Comparison of ENCODE assay signal across 25 cellular contexts in genomic region chr12:12488296-12488695, GRCh38.
DNase-seq lines count a peak whose midpoint lies in the region; ATAC-seq and TF ChIP-seq lines count a peak whose summit lies in the region.
"Had no signal": no experiment of that assay in that cellular context is flagged by ENCODE, and none has a peak within 500 bp of the region (broad histone marks: within the 10 kb centered on the region; RNA-seq: fewer than 3 reads in every experiment).

No MANE protein-coding gene starts in this region.

- ATAC-seq in activated T-cell treated with anti-CD3 and anti-CD28 coated beads, Interleukin-2, amount 50 U/mL, for 72 hours (replicated peaks in 1 of 2): no peak
- ATAC-seq in WTC11: no peak
- ATAC-seq in effector memory CD8-positive, alpha-beta T cell (replicated peaks): no peak
- ATAC-seq in stimulated activated memory B cell treated with anti-CD40 and anti-IgM and Interleukin-4, amounts not matched to agents 10 μg/mL and 1 μg/mL and 100 μg/mL, for 72 hours: no peak
- ATAC-seq: lower lobe of right lung had no signal

- H3K4me1 Mint-ChIP-seq in activated T-cell treated with anti-CD3 and anti-CD28 coated beads, Interleukin-2, amount 50 U/mL, for 72 hours (ENCODE audit: low read depth): peaks cover 38% of the 10 kb centered on the region
- peaks cover 2% of the 10 kb centered on the region; the same call in 1 of the 2 replicates for H3K4me1 Mint-ChIP-seq in WTC11
- H3K4me1 Mint-ChIP-seq in effector memory CD8-positive, alpha-beta T cell (ENCODE audit: low read depth in 2 of 2): peaks cover 11 to 17% of the 10 kb centered on the region in 2 donors
- peaks cover 26% of the 10 kb centered on the region for H3K4me1 Mint-ChIP-seq in stimulated activated memory B cell treated with anti-CD40 and anti-IgM and Interleukin-4, amounts not matched to agents 10 μg/mL and 1 μg/mL and 100 μg/mL, for 72 hours

- POLR2A ChIA-PET in WTC11 (lab: Charles Lee): interaction anchor here (0.5 kb wide), 1 partner anchor 10 kb away, joined by 4 read pairs; no protein-coding TSS in a partner anchor

- peak overlapping the region in 1 of 2 donors; percentile 37 for H3K4me3 Mint-ChIP-seq in activated T-cell treated with anti-CD3 and anti-CD28 coated beads, Interleukin-2, amount 50 U/mL, for 72 hours
- H3K4me3 Mint-ChIP-seq in WTC11: no peak overlapping the region
- H3K4me3 Mint-ChIP-seq in effector memory CD8-positive, alpha-beta T cell: no peak overlapping the region
- H3K4me3 Mint-ChIP-seq in stimulated activated memory B cell treated with anti-CD40 and anti-IgM and Interleukin-4, amounts not matched to agents 10 μg/mL and 1 μg/mL and 100 μg/mL, for 72 hours: no peak overlapping the region

- H3K9me3 Mint-ChIP-seq in activated T-cell treated with anti-CD3 and anti-CD28 coated beads, Interleukin-2, amount 50 U/mL, for 72 hours: peaks cover 4 to 5% of the 10 kb centered on the region in 2 donors
- no peaks in the 10 kb centered on the region for H3K9me3 Mint-ChIP-seq in WTC11
- H3K9me3 Mint-ChIP-seq in effector memory CD8-positive, alpha-beta T cell: no peaks in the 10 kb centered on the region
- H3K9me3 Mint-ChIP-seq in stimulated activated memory B cell treated with anti-CD40 and anti-IgM and Interleukin-4, amounts not matched to agents 10 μg/mL and 1 μg/mL and 100 μg/mL, for 72 hours: peaks cover 3% of the 10 kb centered on the region

- peaks cover 21 to 30% of the 10 kb centered on the region in 2 donors for H3K36me3 Mint-ChIP-seq in activated T-cell treated with anti-CD3 and anti-CD28 coated beads, Interleukin-2, amount 50 U/mL, for 72 hours (ENCODE audit: insufficient read depth in 2 of 2)
- H3K36me3 Mint-ChIP-seq in WTC11: peaks cover 18% of the 10 kb centered on the region
- H3K36me3 Mint-ChIP-seq in effector memory CD8-positive, alpha-beta T cell (ENCODE audit: insufficient read depth): peaks cover 24% of the 10 kb centered on the region
- peaks cover 10% of the 10 kb centered on the region for H3K36me3 Mint-ChIP-seq in stimulated activated memory B cell treated with anti-CD40 and anti-IgM and Interleukin-4, amounts not matched to agents 10 μg/mL and 1 μg/mL and 100 μg/mL, for 72 hours

- TF ChIP-seq CTCF in WTC11 (IDR thresholded peaks at IDR 0.05): no peak
- no peak for TF ChIP-seq CTCF in coronary artery (IDR thresholded peaks at IDR 0.05)

- no peak overlapping the region for H3K27ac ChIP-seq in coronary artery
- H3K27ac ChIP-seq: breast epithelium, C4-2B, epithelial cell of prostate, lower lobe of right lung, uterus had no signal

- CTCF ChIA-PET in WTC11 (lab: Charles Lee): interaction anchor here (1.3 kb wide), 1 partner anchor 113 kb away, joined by 4 read pairs; no protein-coding TSS in a partner anchor

- DNase-seq in activated T-cell treated with anti-CD3 and anti-CD28 coated beads, Interleukin-2, amount 50 U/mL, for 72 hours: no peak
- DNase-seq in activated T-cell treated with anti-CD3 and anti-CD28 coated beads, Interleukin-2, amount 50 U/mL, for 1 hour: no peak
- DNase-seq in WTC11 (ENCODE audit: low spot score) (no peak), KBM-7 (no peak), NCI-H2029 treated with DMSO at 0.1 percent for 48 hours (lab: John Stamatoyannopoulos, UW) (no peak), coronary artery (ENCODE audit: low spot score) (no peak)
- no peak for DNase-seq in effector memory CD8-positive, alpha-beta T cell
- DNase-seq: activated CD4-positive, alpha-beta T cell treated with anti-CD3 and anti-CD28 coated beads, Interleukin-2, amount 50 U/mL, for 4 hours; DMS53; foreskin fibroblast; GF-D8; hypothalamus; IMR-90; lower lobe of right lung; NCI-H1436; NCI-H2171 treated with DMSO at 0.1 percent for 48 hours; NCI-H526 treated with DMSO at 0.1 percent for 48 hours; retina; spleen; substantia nigra; uterus had no signal

- in situ Hi-C loops in KBM-7 (cut with MboI; ENCODE audit: low pct_unique_long_range_greater_than_20kb, low sequenced_read_pairs): no loop called here

- peak overlapping the region; percentile 88 for H3K27ac Mint-ChIP-seq in activated T-cell treated with anti-CD3 and anti-CD28 coated beads, Interleukin-2, amount 50 U/mL, for 72 hours
- H3K27ac Mint-ChIP-seq in WTC11: peak overlapping the region; percentile 18
- H3K27ac Mint-ChIP-seq in effector memory CD8-positive, alpha-beta T cell: peak overlapping the region; percentile 9 to 11
- peak overlapping the region; percentile 42 for H3K27ac Mint-ChIP-seq in stimulated activated memory B cell treated with anti-CD40 and anti-IgM and Interleukin-4, amounts not matched to agents 10 μg/mL and 1 μg/mL and 100 μg/mL, for 72 hours

- no peak overlapping the region for H3K4me3 ChIP-seq in coronary artery
- H3K4me3 ChIP-seq: breast epithelium, lower lobe of right lung, spleen, uterus had no signal

- no peaks in the 10 kb centered on the region for H3K27me3 Mint-ChIP-seq in activated T-cell treated with anti-CD3 and anti-CD28 coated beads, Interleukin-2, amount 50 U/mL, for 72 hours (ENCODE audit: low read depth)
- no peaks in the 10 kb centered on the region for H3K27me3 Mint-ChIP-seq in WTC11 (ENCODE audit: low read depth)
- H3K27me3 Mint-ChIP-seq in effector memory CD8-positive, alpha-beta T cell: no peaks in the 10 kb centered on the region
- H3K27me3 Mint-ChIP-seq in stimulated activated memory B cell treated with anti-CD40 and anti-IgM and Interleukin-4, amounts not matched to agents 10 μg/mL and 1 μg/mL and 100 μg/mL, for 72 hours: no peaks in the 10 kb centered on the region

TF ChIP-seq in WTC11, 78 proteins besides CTCF, POLR2A, EP300 and RAD21 (continues in another document):
- TF ChIP-seq GTF2I (CRISPR knock-in tag; conservative IDR thresholded peaks at IDR 0.05) (no peak), ZNF263 (CRISPR knock-in tag; IDR thresholded peaks at IDR 0.05; ENCODE audit: low read depth) (no peak), ZNF219 (CRISPR knock-in tag; IDR thresholded peaks at IDR 0.05; ENCODE audit: borderline replicate concordance) (no peak), ZNF423 (CRISPR knock-in tag; IDR thresholded peaks at IDR 0.05) (no peak), NR2C2 (CRISPR knock-in tag; IDR thresholded peaks at IDR 0.05) (no peak), ZNF671 (CRISPR knock-in tag; IDR thresholded peaks at IDR 0.05) (no peak), NFE2L1 (CRISPR knock-in tag; IDR thresholded peaks at IDR 0.05) (no peak), SMAD4 (CRISPR knock-in tag; IDR thresholded peaks at IDR 0.05) (no peak), ZNF121 (CRISPR knock-in tag; IDR thresholded peaks at IDR 0.05) (no peak), ETV6 (CRISPR knock-in tag; IDR thresholded peaks at IDR 0.05) (no peak), ESRRA (CRISPR knock-in tag; IDR thresholded peaks at IDR 0.05; ENCODE audit: borderline replicate concordance) (no peak)
- TF ChIP-seq, protein P1, sequence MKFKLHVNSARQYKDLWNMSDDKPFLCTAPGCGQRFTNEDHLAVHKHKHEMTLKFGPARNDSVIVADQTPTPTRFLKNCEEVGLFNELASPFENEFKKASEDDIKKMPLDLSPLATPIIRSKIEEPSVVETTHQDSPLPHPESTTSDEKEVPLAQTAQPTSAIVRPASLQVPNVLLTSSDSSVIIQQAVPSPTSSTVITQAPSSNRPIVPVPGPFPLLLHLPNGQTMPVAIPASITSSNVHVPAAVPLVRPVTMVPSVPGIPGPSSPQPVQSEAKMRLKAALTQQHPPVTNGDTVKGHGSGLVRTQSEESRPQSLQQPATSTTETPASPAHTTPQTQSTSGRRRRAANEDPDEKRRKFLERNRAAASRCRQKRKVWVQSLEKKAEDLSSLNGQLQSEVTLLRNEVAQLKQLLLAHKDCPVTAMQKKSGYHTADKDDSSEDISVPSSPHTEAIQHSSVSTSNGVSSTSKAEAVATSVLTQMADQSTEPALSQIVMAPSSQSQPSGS (CRISPR knock-in tag; IDR thresholded peaks at IDR 0.05; ENCODE audit: borderline replicate concordance, low read depth): no peak
- TF ChIP-seq, protein P2, sequence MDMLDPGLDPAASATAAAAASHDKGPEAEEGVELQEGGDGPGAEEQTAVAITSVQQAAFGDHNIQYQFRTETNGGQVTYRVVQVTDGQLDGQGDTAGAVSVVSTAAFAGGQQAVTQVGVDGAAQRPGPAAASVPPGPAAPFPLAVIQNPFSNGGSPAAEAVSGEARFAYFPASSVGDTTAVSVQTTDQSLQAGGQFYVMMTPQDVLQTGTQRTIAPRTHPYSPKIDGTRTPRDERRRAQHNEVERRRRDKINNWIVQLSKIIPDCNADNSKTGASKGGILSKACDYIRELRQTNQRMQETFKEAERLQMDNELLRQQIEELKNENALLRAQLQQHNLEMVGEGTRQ (CRISPR knock-in tag; IDR thresholded peaks at IDR 0.05): no peak
- TF ChIP-seq, protein P3, sequence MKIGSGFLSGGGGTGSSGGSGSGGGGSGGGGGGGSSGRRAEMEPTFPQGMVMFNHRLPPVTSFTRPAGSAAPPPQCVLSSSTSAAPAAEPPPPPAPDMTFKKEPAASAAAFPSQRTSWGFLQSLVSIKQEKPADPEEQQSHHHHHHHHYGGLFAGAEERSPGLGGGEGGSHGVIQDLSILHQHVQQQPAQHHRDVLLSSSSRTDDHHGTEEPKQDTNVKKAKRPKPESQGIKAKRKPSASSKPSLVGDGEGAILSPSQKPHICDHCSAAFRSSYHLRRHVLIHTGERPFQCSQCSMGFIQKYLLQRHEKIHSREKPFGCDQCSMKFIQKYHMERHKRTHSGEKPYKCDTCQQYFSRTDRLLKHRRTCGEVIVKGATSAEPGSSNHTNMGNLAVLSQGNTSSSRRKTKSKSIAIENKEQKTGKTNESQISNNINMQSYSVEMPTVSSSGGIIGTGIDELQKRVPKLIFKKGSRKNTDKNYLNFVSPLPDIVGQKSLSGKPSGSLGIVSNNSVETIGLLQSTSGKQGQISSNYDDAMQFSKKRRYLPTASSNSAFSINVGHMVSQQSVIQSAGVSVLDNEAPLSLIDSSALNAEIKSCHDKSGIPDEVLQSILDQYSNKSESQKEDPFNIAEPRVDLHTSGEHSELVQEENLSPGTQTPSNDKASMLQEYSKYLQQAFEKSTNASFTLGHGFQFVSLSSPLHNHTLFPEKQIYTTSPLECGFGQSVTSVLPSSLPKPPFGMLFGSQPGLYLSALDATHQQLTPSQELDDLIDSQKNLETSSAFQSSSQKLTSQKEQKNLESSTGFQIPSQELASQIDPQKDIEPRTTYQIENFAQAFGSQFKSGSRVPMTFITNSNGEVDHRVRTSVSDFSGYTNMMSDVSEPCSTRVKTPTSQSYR (CRISPR knock-in tag; IDR thresholded peaks at IDR 0.05): no peak

Comparison
In these comparisons a context has a peak if more than half of its experiments do, and no peak if none do; other contexts are left out.
1. H3K27ac Mint-ChIP-seq: peak in every context shown above with its lines; median percentile 88 in activated T-cell treated with anti-CD3 and anti-CD28 coated beads, Interleukin-2, amount 50 U/mL, for 72 hours; 42 in stimulated activated memory B cell treated with anti-CD40 and anti-IgM and Interleukin-4, amounts not matched to agents 10 μg/mL and 1 μg/mL and 100 μg/mL, for 72 hours; 18 in WTC11; 10 in effector memory CD8-positive, alpha-beta T cell.